In genomic region chr3:94694894-94695293, GRCh38 we compare ENCODE assay signal across 25 cellular contexts.
A peak's percentile ranks its signal among the peaks of the same experiment; 100 is the strongest.
DNase-seq lines count a peak whose midpoint lies in the region; ATAC-seq and TF ChIP-seq lines count a peak whose summit lies in the region.
"Had no signal": no experiment of that assay in that cellular context is flagged by ENCODE, and none has a peak within 500 bp of the region (broad histone marks: within the 10 kb centered on the region; RNA-seq: fewer than 3 reads in every experiment).

No MANE protein-coding gene starts in this region.

- no TSS peak for BruUV-seq in MCF 10A (replicated peaks; lab: Mats Ljungman, UMichigan)

- H3K36me3 Mint-ChIP-seq in MCF 10A (ENCODE audit: insufficient read depth, unreplicated experiment) = no peaks in the 10 kb centered on the region
- peaks cover 0 to 7% (median 0%) of the 10 kb centered on the region in 3 donors for H3K36me3 Mint-ChIP-seq in naive thymus-derived CD8-positive, alpha-beta T cell
- H3K36me3 Mint-ChIP-seq: CD8-positive, alpha-beta memory T cell; IgD-negative memory B cell had no signal

- no peak overlapping the region for H3K27ac Mint-ChIP-seq in MCF 10A (ENCODE audit: low read depth, unreplicated experiment)
- H3K27ac Mint-ChIP-seq in naive thymus-derived CD8-positive, alpha-beta T cell = no peak overlapping the region
- H3K27ac Mint-ChIP-seq: CD8-positive, alpha-beta memory T cell; IgD-negative memory B cell had no signal

- POLR2A ChIA-PET in MCF 10A (lab: Yijun Ruan, JAX) = interaction anchor here (0.6 kb wide), 1 partner anchor 122 kb away, joined by 3 read pairs; no protein-coding TSS in a partner anchor
- POLR2A ChIA-PET in naive thymus-derived CD8-positive, alpha-beta T cell (lab: Charles Lee) = no interaction called here

- H3K4me3 ChIP-seq in breast epithelium (no peak overlapping the region), epithelial cell of esophagus (ENCODE audit: low read length) (no peak overlapping the region)

- TF ChIP-seq CTCF in MCF 10A (IDR thresholded peaks at IDR 0.05; ENCODE audit: unreplicated experiment) (no peak), breast epithelium (IDR thresholded peaks at IDR 0.05) (no peak), epithelial cell of esophagus (IDR thresholded peaks at IDR 0.05; ENCODE audit: insufficient read depth, low read depth, low read length, missing control alignments) (no peak)

- no peaks in the 10 kb centered on the region for H3K27me3 ChIP-seq in breast epithelium

- no peak for TF ChIP-seq POLR2A in breast epithelium (IDR thresholded peaks at IDR 0.05)

- ATAC-seq in naive thymus-derived CD8-positive, alpha-beta T cell = no peak
- ATAC-seq in GM18519 (IDR thresholded peaks at IDR 0.05; ENCODE audit: low FRiP score, unreplicated experiment) = no peak

- no peaks in the 10 kb centered on the region for H3K36me3 ChIP-seq in breast epithelium

- no peak overlapping the region for H3K27ac ChIP-seq in breast epithelium

- CTCF ChIA-PET in MCF 10A (lab: Yijun Ruan, JAX) = no interaction called here

- no peak overlapping the region for H3K4me3 Mint-ChIP-seq in MCF 10A (ENCODE audit: unreplicated experiment)
- H3K4me3 Mint-ChIP-seq in naive thymus-derived CD8-positive, alpha-beta T cell = no peak overlapping the region
- H3K4me3 Mint-ChIP-seq: CD8-positive, alpha-beta memory T cell; IgD-negative memory B cell had no signal

- intact Hi-C loops in MCF 10A (cut with micrococcal nuclease) = loop anchor here (10.0 kb wide), 1 partner anchor 60 kb away; no protein-coding TSS in a partner anchor
- intact Hi-C loops in breast epithelium (cut with DNase I; ENCODE audit: low total_unique reads) = no loop called here

- H3K9me3 Mint-ChIP-seq in MCF 10A (ENCODE audit: unreplicated experiment) = no peaks in the 10 kb centered on the region
- H3K9me3 Mint-ChIP-seq in naive thymus-derived CD8-positive, alpha-beta T cell = peaks cover 0 to 24% (median 3%) of the 10 kb centered on the region in 9 donors

- no peaks in the 10 kb centered on the region for H3K27me3 Mint-ChIP-seq in MCF 10A (ENCODE audit: insufficient read depth, unreplicated experiment)
- no peaks in the 10 kb centered on the region for H3K27me3 Mint-ChIP-seq in naive thymus-derived CD8-positive, alpha-beta T cell
- H3K27me3 Mint-ChIP-seq: CD8-positive, alpha-beta memory T cell; IgD-negative memory B cell had no signal

- no peaks in the 10 kb centered on the region for H3K4me1 ChIP-seq in breast epithelium

- no peaks in the 10 kb centered on the region for H3K4me1 Mint-ChIP-seq in MCF 10A (ENCODE audit: insufficient read depth, unreplicated experiment)
- H3K4me1 Mint-ChIP-seq in naive thymus-derived CD8-positive, alpha-beta T cell = no peaks in the 10 kb centered on the region
- H3K4me1 Mint-ChIP-seq: CD8-positive, alpha-beta memory T cell; IgD-negative memory B cell had no signal

- DNase-seq in MCF 10A (ENCODE audit: unreplicated experiment) (peak; percentile 60), breast epithelium (ENCODE audit: low spot score in 2 of 2) (no peak), epithelial cell of esophagus (ENCODE audit: low read depth) (peak; percentile 77), non-pigmented ciliary epithelial cell (ENCODE audit: low read depth) (peak; percentile 13), NCI-H2107 treated with DMSO at 0.1 percent for 48 hours (lab: John Stamatoyannopoulos, UW; ENCODE audit: unreplicated experiment) (no peak), putamen (ENCODE audit: low spot score) (no peak)
- DNase-seq in naive thymus-derived CD8-positive, alpha-beta T cell = no peak
- DNase-seq: 8988T; AML-193; C1 segment of cervical spinal cord; Calu3; CD8-positive, alpha-beta memory T cell; DMS53; GDM1; MV-4-11; NCI-H1105 treated with DMSO at 0.1 percent for 48 hours; NCI-H1694; NCI-H2081; NCI-H2171 treated with DMSO at 0.1 percent for 48 hours; NCI-H446; NCI-H526 treated with DMSO at 0.1 percent for 48 hours; OCI-M1; Right ventricle myocardium superior had no signal

- no peaks in the 10 kb centered on the region for H3K9me3 ChIP-seq in breast epithelium

Comparison
In these comparisons a context has a peak if more than half of its experiments do, and no peak if none do; other contexts are left out.
1. DNase-seq: peak in MCF 10A (single experiment), epithelial cell of esophagus (single experiment) and non-pigmented ciliary epithelial cell (single experiment); none in breast epithelium (0 of 2), naive thymus-derived CD8-positive, alpha-beta T cell (0 of 10), NCI-H2107 treated with DMSO at 0.1 percent for 48 hours (single experiment) and putamen (single experiment).